1 cellular context compared by ENCODE assay signal in the genomic region with DNA sequence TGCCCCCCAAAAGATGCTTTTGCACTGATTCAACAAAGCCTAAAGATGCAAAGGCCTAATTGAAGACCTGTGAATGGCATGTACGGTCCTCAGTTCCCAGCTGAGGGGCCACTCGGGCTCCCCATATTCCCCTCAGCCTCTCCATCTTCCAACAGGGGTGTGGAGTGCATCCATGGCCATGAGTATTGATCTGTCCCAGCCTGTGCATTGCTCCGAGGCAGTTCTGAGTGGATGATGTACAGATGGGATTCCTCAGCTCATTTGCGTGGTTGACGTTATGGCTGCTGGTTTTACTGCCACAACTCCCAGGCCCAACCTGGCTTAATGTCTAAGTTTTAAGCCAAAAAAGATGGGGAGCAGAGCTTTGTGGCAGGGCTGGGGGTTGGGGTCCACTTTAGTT.
A peak's percentile ranks its signal among the peaks of the same experiment; 100 is the strongest.
TF ChIP-seq lines count a peak whose summit lies in the region.

No MANE protein-coding gene starts in this region.

TF ChIP-seq in HepG2, 621 proteins besides CTCF, POLR2A, EP300 and RAD21 (continued from another document):
- TF ChIP-seq, protein P1, sequence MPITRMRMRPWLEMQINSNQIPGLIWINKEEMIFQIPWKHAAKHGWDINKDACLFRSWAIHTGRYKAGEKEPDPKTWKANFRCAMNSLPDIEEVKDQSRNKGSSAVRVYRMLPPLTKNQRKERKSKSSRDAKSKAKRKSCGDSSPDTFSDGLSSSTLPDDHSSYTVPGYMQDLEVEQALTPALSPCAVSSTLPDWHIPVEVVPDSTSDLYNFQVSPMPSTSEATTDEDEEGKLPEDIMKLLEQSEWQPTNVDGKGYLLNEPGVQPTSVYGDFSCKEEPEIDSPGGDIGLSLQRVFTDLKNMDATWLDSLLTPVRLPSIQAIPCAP (CRISPR knock-in tag; IDR thresholded peaks at IDR 0.05; ENCODE audit: low read depth) = no peak
- TF ChIP-seq, protein P2, sequence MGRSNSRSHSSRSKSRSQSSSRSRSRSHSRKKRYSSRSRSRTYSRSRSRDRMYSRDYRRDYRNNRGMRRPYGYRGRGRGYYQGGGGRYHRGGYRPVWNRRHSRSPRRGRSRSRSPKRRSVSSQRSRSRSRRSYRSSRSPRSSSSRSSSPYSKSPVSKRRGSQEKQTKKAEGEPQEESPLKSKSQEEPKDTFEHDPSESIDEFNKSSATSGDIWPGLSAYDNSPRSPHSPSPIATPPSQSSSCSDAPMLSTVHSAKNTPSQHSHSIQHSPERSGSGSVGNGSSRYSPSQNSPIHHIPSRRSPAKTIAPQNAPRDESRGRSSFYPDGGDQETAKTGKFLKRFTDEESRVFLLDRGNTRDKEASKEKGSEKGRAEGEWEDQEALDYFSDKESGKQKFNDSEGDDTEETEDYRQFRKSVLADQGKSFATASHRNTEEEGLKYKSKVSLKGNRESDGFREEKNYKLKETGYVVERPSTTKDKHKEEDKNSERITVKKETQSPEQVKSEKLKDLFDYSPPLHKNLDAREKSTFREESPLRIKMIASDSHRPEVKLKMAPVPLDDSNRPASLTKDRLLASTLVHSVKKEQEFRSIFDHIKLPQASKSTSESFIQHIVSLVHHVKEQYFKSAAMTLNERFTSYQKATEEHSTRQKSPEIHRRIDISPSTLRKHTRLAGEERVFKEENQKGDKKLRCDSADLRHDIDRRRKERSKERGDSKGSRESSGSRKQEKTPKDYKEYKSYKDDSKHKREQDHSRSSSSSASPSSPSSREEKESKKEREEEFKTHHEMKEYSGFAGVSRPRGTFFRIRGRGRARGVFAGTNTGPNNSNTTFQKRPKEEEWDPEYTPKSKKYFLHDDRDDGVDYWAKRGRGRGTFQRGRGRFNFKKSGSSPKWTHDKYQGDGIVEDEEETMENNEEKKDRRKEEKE (IDR thresholded peaks at IDR 0.05) = no peak
- TF ChIP-seq NONO (IDR thresholded peaks at IDR 0.05) (no peak), NONO (CRISPR knock-in tag; conservative IDR thresholded peaks at IDR 0.05) (0 out of 2 replicates have a peak, but pooled peaks have one; percentile 15)
